ENCODE assay signal across 10 cellular contexts in the genomic region with DNA sequence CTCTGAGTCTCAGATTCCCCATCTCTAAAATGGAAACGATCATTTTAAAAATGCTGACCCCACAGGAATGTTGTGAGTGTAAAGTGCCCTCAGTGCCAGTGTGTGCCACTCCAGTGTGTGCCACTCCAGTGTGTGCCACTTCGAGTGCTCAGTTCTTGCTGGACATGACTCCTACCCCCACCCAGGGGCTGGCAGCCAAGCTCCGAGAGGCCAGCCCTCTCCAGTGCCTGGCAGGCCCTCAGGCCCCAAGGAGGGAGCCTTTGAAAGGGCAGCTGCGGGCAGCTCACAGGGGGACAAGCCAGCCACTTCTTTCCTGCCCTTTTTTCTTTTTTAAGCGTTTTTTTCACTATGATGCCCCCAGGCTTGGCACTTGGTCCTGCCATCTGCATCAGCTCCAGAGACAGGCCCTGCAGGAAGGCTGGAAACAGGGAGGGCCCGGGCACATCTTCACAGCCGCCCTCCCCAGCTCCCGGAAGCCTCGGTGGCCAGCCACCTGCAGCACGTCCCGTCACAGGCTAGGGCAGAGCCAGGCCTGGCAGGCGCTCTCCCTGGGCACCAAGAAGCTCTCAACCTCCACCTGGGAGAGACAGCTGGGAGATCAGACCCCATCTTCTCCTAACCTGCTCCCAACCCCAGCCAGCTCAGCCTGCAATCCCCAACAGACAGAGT. TPM values are rescaled to one million over a fixed set of nuclear protein-coding genes. Genes with fewer than 3 reads are reported as not detected.
A peak's percentile ranks its signal among the peaks of the same experiment; 100 is the strongest.
DNase-seq lines count a peak whose midpoint lies in the region; ATAC-seq and TF ChIP-seq lines count a peak whose summit lies in the region.
"Had no signal": no experiment of that assay in that cellular context is flagged by ENCODE, and none has a peak within 500 bp of the region (broad histone marks: within the 10 kb centered on the region; RNA-seq: fewer than 3 reads in every experiment).

No MANE protein-coding gene starts in this region.

- no peaks in the 10 kb centered on the region for H3K36me3 ChIP-seq in transverse colon

- WGBS in transverse colon (ENCODE audit: low coverage in 1 of 2), 2 donors: 69 to 83% methylated on average over 2 to 11 of the region's 12 CpGs

- no peaks in the 10 kb centered on the region for H3K27me3 ChIP-seq in transverse colon

- no peaks in the 10 kb centered on the region for H3K27me3 Mint-ChIP-seq in naive thymus-derived CD8-positive, alpha-beta T cell

- H3K4me1 ChIP-seq in transverse colon: peaks cover 30 to 47% (median 38%) of the 10 kb centered on the region in 4 donors

- no peak for TF ChIP-seq CTCF in transverse colon (IDR thresholded peaks at IDR 0.05)

- peak overlapping the region in 3 of 10 donors; percentile 43 to 68 (median 57) for H3K4me3 Mint-ChIP-seq in naive thymus-derived CD8-positive, alpha-beta T cell

- no peak for TF ChIP-seq POLR2A in transverse colon (IDR thresholded peaks at IDR 0.05)

- H3K36me3 Mint-ChIP-seq in naive thymus-derived CD8-positive, alpha-beta T cell: peaks cover 0 to 21% (median 0%) of the 10 kb centered on the region in 3 donors

- intact Hi-C loops in transverse colon (cut with DNase I; ENCODE audit: low total_unique reads): no loop called here

- POLR2A ChIA-PET in naive thymus-derived CD8-positive, alpha-beta T cell (lab: Charles Lee): no interaction called here

- in situ Hi-C loops in transverse colon (cut with MboI; ENCODE audit: low pct_ligation_motif_present in 1 of 4, low pct_unique_long_range_greater_than_20kb in 1 of 4, low sequenced_read_pairs in 3 of 4): no loop called here

- no peak for ATAC-seq in naive thymus-derived CD8-positive, alpha-beta T cell
- ATAC-seq in GM21576 (IDR thresholded peaks at IDR 0.05; ENCODE audit: unreplicated experiment): no peak

- H3K9me3 Mint-ChIP-seq in naive thymus-derived CD8-positive, alpha-beta T cell: no peaks in the 10 kb centered on the region

- peak overlapping the region; percentile 16 to 55 (median 38) for H3K27ac ChIP-seq in transverse colon
- H3K27ac ChIP-seq: parathyroid adenoma had no signal

- peak; percentile 29 for DNase-seq in NCI-H2171 treated with DMSO at 0.1 percent for 48 hours (lab: John Stamatoyannopoulos, UW)
- no peak for DNase-seq in NCI-H2171 (lab: John Stamatoyannopoulos, UW)
- DNase-seq in globus pallidus (ENCODE audit: low spot score): peak; percentile 84
- no peak for DNase-seq in naive thymus-derived CD8-positive, alpha-beta T cell
- no peak for DNase-seq in transverse colon
- no peak for DNase-seq in stimulated activated naive CD4-positive, alpha-beta T cell (lab: John Stamatoyannopoulos, UW)
- no peak for DNase-seq in SKM-1 treated with dmso at 0.1 percent for 144 hours (lab: John Stamatoyannopoulos, UW; ENCODE audit: unreplicated experiment)
- DNase-seq: activated gamma-delta T cell treated with Interleukin-2 at 50 U/mL for 16 hours had no signal

- peak overlapping the region in 7 of 10 donors; percentile 3 to 89 (median 74) for H3K27ac Mint-ChIP-seq in naive thymus-derived CD8-positive, alpha-beta T cell

- TF ChIP-seq EP300 in transverse colon (IDR thresholded peaks at IDR 0.05; ENCODE audit: low read depth): no peak

- H3K4me3 ChIP-seq in transverse colon: no peak overlapping the region

- H3K9me3 ChIP-seq in transverse colon: no peaks in the 10 kb centered on the region

- peaks cover 27 to 43% (median 39%) of the 10 kb centered on the region in 4 donors for H3K4me1 Mint-ChIP-seq in naive thymus-derived CD8-positive, alpha-beta T cell

RNA-seq across cellular contexts. Expression of a gene that starts 29.8 kb away (rescaled TPM):
- 10 to 100 TPM; 86.3 to 86.7 TPM for total RNA-seq in naive thymus-derived CD8-positive, alpha-beta T cell
- 10 to 100 TPM in 1 of 3 donors, 1 to 10 TPM in 2; 2.3 to 18.7 (median 3.5) TPM for polyA plus RNA-seq in naive thymus-derived CD8-positive, alpha-beta T cell
- 100 to 1,000 TPM in 2 of 4 donors, 10 to 100 TPM in 2; 72.1 to 460 (median 119) TPM for total RNA-seq in transverse colon

Comparison
In these comparisons a context has a peak if more than half of its experiments do, and no peak if none do; other contexts are left out.
1. DNase-seq: peak in NCI-H2171 treated with DMSO at 0.1 percent for 48 hours (single experiment) and globus pallidus (single experiment); none in NCI-H2171 (single experiment), naive thymus-derived CD8-positive, alpha-beta T cell (0 of 10), transverse colon (single experiment), stimulated activated naive CD4-positive, alpha-beta T cell (0 of 6) and SKM-1 treated with dmso at 0.1 percent for 144 hours (single experiment).